Comparison of ENCODE assay signal across 10 cellular contexts in genomic region chr11:122099345-122100045, GRCh38. TPM values are rescaled to one million over a fixed set of nuclear protein-coding genes. Genes with fewer than 3 reads are reported as not detected.
A peak's percentile ranks its signal among the peaks of the same experiment; 100 is the strongest.
DNase-seq lines count a peak whose midpoint lies in the region; ATAC-seq, FAIRE-seq and TF ChIP-seq lines count a peak whose summit lies in the region.
"Had no signal": no experiment of that assay in that cellular context is flagged by ENCODE, and none has a peak within 500 bp of the region (broad histone marks: within the 10 kb centered on the region; RNA-seq: fewer than 3 reads in every experiment).

No MANE protein-coding gene starts in this region.

- peaks cover 63% of the 10 kb centered on the region for H3K4me1 ChIP-seq in endothelial cell of umbilical vein (ENCODE audit: control insufficient read depth, extremely low read depth, insufficient read depth, low read length)

- H3K27ac ChIP-seq in endothelial cell of umbilical vein (ENCODE audit: insufficient read depth, low read depth, low read length) = peak overlapping the region; percentile 71

- intact Hi-C loops in endothelial cell of umbilical vein (cut with micrococcal nuclease) = loop anchor here (1.0 to 5.0 kb wide), 11 partner anchors 29 to 632 kb away; no protein-coding TSS in a partner anchor

- H3K79me2 ChIP-seq in endothelial cell of umbilical vein (ENCODE audit: control insufficient read depth, insufficient read depth, low read length) = peaks cover 79% of the 10 kb centered on the region

- dilution Hi-C loops in endothelial cell of umbilical vein (cut with MboI; ENCODE audit: extremely low pct_ligation_motif_present, low sequenced_read_pairs) = no loop called here

- no peak for TF ChIP-seq POLR2A in endothelial cell of umbilical vein (IDR thresholded peaks at IDR 0.05; ENCODE audit: low read depth, low read length)

- DNase-seq in NCI-H2227 (lab: John Stamatoyannopoulos, UW; ENCODE audit: unreplicated experiment) (peak; percentile 45), endothelial cell of umbilical vein (ENCODE audit: low read depth, low spot score) (peak; percentile 73), midbrain (lab: John Stamatoyannopoulos, UW) (peak; percentile 76), type B pancreatic cell (ENCODE audit: extremely low spot score, unreplicated experiment) (no peak), GDM1 (lab: John Stamatoyannopoulos, UW) (no peak)
- no peak for DNase-seq in NK-92 treated with Interleukin-12 subunit alpha and Interleukin-12 subunit beta, amount 100 ng/mL, for 24 hours (lab: John Stamatoyannopoulos, UW)
- DNase-seq: activated CD4-positive, alpha-beta T cell treated with anti-CD3 and anti-CD28 coated beads, Interleukin-2, amount 50 U/mL, for 4 hours; stimulated activated CD4-positive, alpha-beta T cell treated with anti-CD3 and anti-CD28 coated beads, Interleukin-2, amount 100 ng/mL, for 48 hours had no signal

- peaks cover 21% of the 10 kb centered on the region for H3K36me3 Mint-ChIP-seq in type B pancreatic cell

- peak overlapping the region; percentile 91 for H3K9ac ChIP-seq in endothelial cell of umbilical vein (replicated peaks; ENCODE audit: extremely low read depth, insufficient read depth, low read length)

- no peaks in the 10 kb centered on the region for H3K27me3 ChIP-seq in endothelial cell of umbilical vein (ENCODE audit: control insufficient read depth in 2 of 2, insufficient read depth in 2 of 2, low read length in 2 of 2)

- FAIRE-seq in endothelial cell of umbilical vein (lab: Jason Lieb, UNC) = no peak

- TSS peak; percentile 9 for BruUV-seq in endothelial cell of umbilical vein (replicated peaks; lab: Mats Ljungman, UMichigan)

- H3K9me3 ChIP-seq in endothelial cell of umbilical vein (replicated peaks; ENCODE audit: control insufficient read depth, insufficient read depth, low read length) = no peaks in the 10 kb centered on the region

- H4K20me1 ChIP-seq in endothelial cell of umbilical vein (replicated peaks; ENCODE audit: control insufficient read depth, extremely low read depth, insufficient read depth, low read length) = no peaks in the 10 kb centered on the region

- H3K27ac Mint-ChIP-seq in type B pancreatic cell = peak overlapping the region; percentile 64

- CTCF ChIA-PET in endothelial cell of umbilical vein (lab: Charles Lee) = interaction anchor here (0.9 to 5.3 kb wide), 11 partner anchors 9 to 444 kb away, joined by 3 to 52 read pairs (median 5); no protein-coding TSS in a partner anchor

- H3K9me3 Mint-ChIP-seq in type B pancreatic cell = no peaks in the 10 kb centered on the region

- peak overlapping the region; percentile 5 for H2AFZ ChIP-seq in endothelial cell of umbilical vein (ENCODE audit: low read depth, low read length)

- H3K4me2 ChIP-seq in endothelial cell of umbilical vein (ENCODE audit: insufficient read depth, low read length) = peak overlapping the region; percentile 98

- H3K36me3 ChIP-seq in endothelial cell of umbilical vein (ENCODE audit: control insufficient read depth in 2 of 2, extremely low read depth in 1 of 2, insufficient read depth in 2 of 2, low read length in 2 of 2) = no peaks in the 10 kb centered on the region

- TF ChIP-seq CTCF in endothelial cell of umbilical vein (IDR thresholded peaks at IDR 0.05; ENCODE audit: extremely low read depth in 1 of 2, insufficient read depth in 1 of 2, low read depth in 1 of 2, low read length in 2 of 2) (no peak), type B pancreatic cell (conservative IDR thresholded peaks at IDR 0.05) (no peak)

- no peak overlapping the region for H3K4me3 Mint-ChIP-seq in type B pancreatic cell

- peaks cover 14% of the 10 kb centered on the region for H3K4me1 Mint-ChIP-seq in type B pancreatic cell (ENCODE audit: unreplicated experiment)

- POLR2A ChIA-PET in endothelial cell of umbilical vein (lab: Charles Lee) = interaction anchor here (0.6 to 1.0 kb wide), 2 partner anchors 13 to 65 kb away, joined by 3 to 5 read pairs; no protein-coding TSS in a partner anchor

- H3K9me1 ChIP-seq in endothelial cell of umbilical vein (replicated peaks; ENCODE audit: control insufficient read depth, extremely low read depth, insufficient read depth, low read length) = no peaks in the 10 kb centered on the region

- peak overlapping the region; percentile 6 to 96 (median 69) for H3K4me3 ChIP-seq in endothelial cell of umbilical vein (replicated peaks in 1 of 3; ENCODE audit: insufficient read depth in 1 of 3, low read depth in 1 of 3, low read length in 3 of 3)

- no peak for ATAC-seq in HG02970 (IDR thresholded peaks at IDR 0.05; ENCODE audit: low FRiP score, unreplicated experiment)
- ATAC-seq in HG03469 (IDR thresholded peaks at IDR 0.05; ENCODE audit: unreplicated experiment) = no peak

- peaks cover 20% of the 10 kb centered on the region for H3K27me3 Mint-ChIP-seq in type B pancreatic cell

TF ChIP-seq in endothelial cell of umbilical vein, 7 proteins besides CTCF, POLR2A, EP300 and RAD21:
- no peak for TF ChIP-seq EZH2 (IDR thresholded peaks at IDR 0.05; ENCODE audit: borderline replicate concordance, low read depth, low read length, severe bottlenecking)
- TF ChIP-seq MAX (IDR thresholded peaks at IDR 0.05; ENCODE audit: insufficient read depth, insufficient read length) = no peak
- no peak for TF ChIP-seq POLR2AphosphoS5 (IDR thresholded peaks at IDR 0.05; ENCODE audit: insufficient read depth, low read depth, low read length)
- TF ChIP-seq GATA2 (IDR thresholded peaks at IDR 0.05; ENCODE audit: insufficient read depth, insufficient read length, low read depth, low read length) = no peak
- TF ChIP-seq JUN (IDR thresholded peaks at IDR 0.05; ENCODE audit: borderline replicate concordance, insufficient read depth, insufficient read length, low read depth) = no peak
- TF ChIP-seq MYC (IDR thresholded peaks at IDR 0.05; ENCODE audit: low read depth, low read length) = no peak
- no peak for TF ChIP-seq FOS (IDR thresholded peaks at IDR 0.05; ENCODE audit: borderline replicate concordance, insufficient read depth, low read length)

RNA-seq across cellular contexts. Expression of gene BLID, which starts 16.5 kb away (rescaled TPM):
- total RNA-seq in endothelial cell of umbilical vein (2.4 and 3.5 TPM in 2 replicates), type B pancreatic cell (ENCODE audit: low replicate concordance) (0.33 and 0.48 TPM in 2 replicates)
- polyA plus RNA-seq in endothelial cell of umbilical vein = 0.12 TPM in 1 of 2 replicates, not detected in the other
- polyA plus RNA-seq in endothelial cell of umbilical vein (2011; cell fraction: cytosol; rRNA removed) = not detected in 2 replicates
- 0.84 and 0.93 TPM in 2 replicates for polyA plus RNA-seq in endothelial cell of umbilical vein (2011; cell fraction: nucleus; rRNA removed)
- polyA plus RNA-seq in endothelial cell of umbilical vein (2012) = 0.21 TPM in 1 of 2 replicates, not detected in the other
- polyA minus RNA-seq in endothelial cell of umbilical vein = 3.8 and 4.3 TPM in 2 replicates
- polyA minus RNA-seq in endothelial cell of umbilical vein (2011; cell fraction: cytosol; rRNA and poly(A)+ RNA removed) = not detected
- 8.1 and 24.4 TPM in 2 replicates for polyA minus RNA-seq in endothelial cell of umbilical vein (2011; cell fraction: nucleus; rRNA and poly(A)+ RNA removed)

Comparison
In these comparisons a context has a peak if more than half of its experiments do, and no peak if none do; other contexts are left out.
1. DNase-seq: peak in NCI-H2227 (single experiment), endothelial cell of umbilical vein (single experiment) and midbrain (single experiment); none in type B pancreatic cell (single experiment), NK-92 treated with Interleukin-12 subunit alpha and Interleukin-12 subunit beta, amount 100 ng/mL, for 24 hours (single experiment) and GDM1 (single experiment).